In genomic region chr4:56544573-56545131, GRCh38 we compare ENCODE assay signal across 1 cellular context.
A peak's percentile ranks its signal among the peaks of the same experiment; 100 is the strongest.
TF ChIP-seq lines count a peak whose summit lies in the region.

No MANE protein-coding gene starts in this region.

TF ChIP-seq in K562, 482 proteins besides CTCF, POLR2A, EP300 and RAD21 (continued from another document and continues in another):
- TF ChIP-seq ZNF512 (tag; IDR thresholded peaks at IDR 0.05) (no peak), ID3 (CRISPR knock-in tag; IDR thresholded peaks at IDR 0.05) (no peak), ID3 (tag; IDR thresholded peaks at IDR 0.05) (0 out of 2 replicates have a peak, but pooled peaks have one; percentile 52), XRCC5 (IDR thresholded peaks at IDR 0.05; ENCODE audit: low read depth, low read length) (peak; percentile 89), CHAMP1 (IDR thresholded peaks at IDR 0.05) (0 out of 2 replicates have a peak, but pooled peaks have one; percentile 49), ZBTB34 (CRISPR knock-in tag; IDR thresholded peaks at IDR 0.05) (no peak), CREB5 (CRISPR knock-in tag; IDR thresholded peaks at IDR 0.05) (no peak), BHLHE40 (IDR thresholded peaks at IDR 0.05; ENCODE audit: low read length) (peak; percentile 67), GTF2B (IDR thresholded peaks at IDR 0.05; ENCODE audit: extremely low read depth, insufficient read length) (no peak), HMGN3 (IDR thresholded peaks at IDR 0.05; ENCODE audit: borderline replicate concordance, extremely low read depth, insufficient read length, low read depth, low read length) (peak; percentile 67), JUND (IDR thresholded peaks at IDR 0.05; ENCODE audit: borderline replicate concordance, low read depth, low read length) (peak; percentile 80), JUND (tag; IDR thresholded peaks at IDR 0.05; ENCODE audit: borderline replicate concordance, low read depth, low read length) (peak; percentile 81; the same call in 1 of the 3 replicates), ZNF830 (CRISPR knock-in tag; IDR thresholded peaks at IDR 0.05) (no peak), RNF2 (IDR thresholded peaks at IDR 0.05) (peak; percentile 42; the same call in 1 of the 2 replicates), NRF1 (conservative IDR thresholded peaks at IDR 0.05 in 1 of 2, IDR thresholded peaks at IDR 0.05 in 1 of 2) (peak; percentile 64 to 71), KAT8 (IDR thresholded peaks at IDR 0.05; ENCODE audit: low read depth) (no peak), SOX6 (IDR thresholded peaks at IDR 0.05) (0 out of 2 replicates have a peak, but pooled peaks have one; percentile 37), ZBTB40 (IDR thresholded peaks at IDR 0.05) (0 out of 2 replicates have a peak, but pooled peaks have one; percentile 12), ZBTB40 (CRISPR knock-in tag; IDR thresholded peaks at IDR 0.05) (no peak), ZNF592 (IDR thresholded peaks at IDR 0.05) (peak; percentile 56; the same call in 1 of the 2 replicates), HES1 (IDR thresholded peaks at IDR 0.05; ENCODE audit: low read depth) (no peak), MYC (IDR thresholded peaks at IDR 0.05; ENCODE audit: low read depth, low read length) (peak; percentile 93), MYC (CRISPR knock-in tag; IDR thresholded peaks at IDR 0.05; ENCODE audit: borderline replicate concordance, low read depth) (no peak), NONO (IDR thresholded peaks at IDR 0.05; ENCODE audit: low read depth in 2 of 2, low read length in 1 of 2) (peak in 1 of 2 experiments; percentile 63; a peak in 1 of 4 replicates), NBN (IDR thresholded peaks at IDR 0.05; ENCODE audit: low read depth) (no peak), CSDE1 (IDR thresholded peaks at IDR 0.05) (no peak), FOXP1 (CRISPR knock-in tag; IDR thresholded peaks at IDR 0.05) (peak; percentile 89), SIRT6 (IDR thresholded peaks at IDR 0.05; ENCODE audit: low read depth, low read length) (no peak), TBL1XR1 (IDR thresholded peaks at IDR 0.05; ENCODE audit: low read length in 2 of 2) (0 out of 4 replicates have a peak, but pooled peaks of 1 of the 2 experiments have one; percentile 56), KLF16 (IDR thresholded peaks at IDR 0.05) (0 out of 2 replicates have a peak, but pooled peaks have one; percentile 19)
